In genomic region chr10:132848306-132848705, GRCh38 we compare ENCODE assay signal across 11 cellular contexts.
DNase-seq lines count a peak whose midpoint lies in the region; ATAC-seq lines count a peak whose summit lies in the region.
"Had no signal": no experiment of that assay in that cellular context is flagged by ENCODE, and none has a peak within 500 bp of the region (broad histone marks: within the 10 kb centered on the region; RNA-seq: fewer than 3 reads in every experiment).

No MANE protein-coding gene starts in this region.

- CTCF ChIA-PET in activated CD4-positive, alpha-beta T cell treated with anti-CD3 and anti-CD28 coated beads for 36 hours (lab: Charles Lee): no interaction called here
- CTCF ChIA-PET in activated CD4-positive, alpha-beta T cell treated with anti-CD3 and anti-CD28 coated beads, Interleukin-2, amount 10 ng/mL, durations not matched to agents 7 days and 5 days (lab: Charles Lee): no interaction called here

- H3K36me3 Mint-ChIP-seq in activated CD4-positive, alpha-beta T cell treated with anti-CD3 and anti-CD28 coated beads for 36 hours (ENCODE audit: low read depth): no peaks in the 10 kb centered on the region
- no peaks in the 10 kb centered on the region for H3K36me3 Mint-ChIP-seq in activated CD4-positive, alpha-beta T cell treated with anti-CD3 and anti-CD28 coated beads, Interleukin-2, amount 10 ng/mL, durations not matched to agents 7 days and 5 days (ENCODE audit: low read depth)
- H3K36me3 Mint-ChIP-seq in T-helper 17 cell (ENCODE audit: low read depth) (no peaks in the 10 kb centered on the region), immature natural killer cell (no peaks in the 10 kb centered on the region)
- H3K36me3 Mint-ChIP-seq in stimulated activated naive B cell treated with anti-CD40 and anti-IgM and Interleukin-4, amounts not matched to agents 10 μg/mL and 1 μg/mL and 100 μg/mL, for 72 hours: no peaks in the 10 kb centered on the region

- H3K4me3 Mint-ChIP-seq in activated CD4-positive, alpha-beta T cell treated with anti-CD3 and anti-CD28 coated beads for 36 hours: peak overlapping the region; percentile 32
- no peak overlapping the region for H3K4me3 Mint-ChIP-seq in activated CD4-positive, alpha-beta T cell treated with anti-CD3 and anti-CD28 coated beads, Interleukin-2, amount 10 ng/mL, durations not matched to agents 7 days and 5 days
- peak overlapping the region; percentile 85 for H3K4me3 Mint-ChIP-seq in T-helper 17 cell
- peak overlapping the region; percentile 75 to 87 (median 87) for H3K4me3 Mint-ChIP-seq in immature natural killer cell
- peak overlapping the region; percentile 60 to 61 for H3K4me3 Mint-ChIP-seq in stimulated activated naive B cell treated with anti-CD40 and anti-IgM and Interleukin-4, amounts not matched to agents 10 μg/mL and 1 μg/mL and 100 μg/mL, for 72 hours

- POLR2A ChIA-PET in activated CD4-positive, alpha-beta T cell treated with anti-CD3 and anti-CD28 coated beads for 36 hours (lab: Charles Lee): no interaction called here
- POLR2A ChIA-PET in activated CD4-positive, alpha-beta T cell treated with anti-CD3 and anti-CD28 coated beads, Interleukin-2, amount 10 ng/mL, durations not matched to agents 7 days and 5 days (lab: Charles Lee): no interaction called here

- no peaks in the 10 kb centered on the region for H3K9me3 ChIP-seq in T-helper 17 cell (ENCODE audit: control insufficient read depth, low read length, poor library complexity, severe bottlenecking)
- H3K9me3 ChIP-seq: lower lobe of right lung had no signal

- H3K27ac Mint-ChIP-seq in activated CD4-positive, alpha-beta T cell treated with anti-CD3 and anti-CD28 coated beads for 36 hours: no peak overlapping the region
- H3K27ac Mint-ChIP-seq in activated CD4-positive, alpha-beta T cell treated with anti-CD3 and anti-CD28 coated beads, Interleukin-2, amount 10 ng/mL, durations not matched to agents 7 days and 5 days: no peak overlapping the region
- H3K27ac Mint-ChIP-seq in T-helper 17 cell (no peak overlapping the region), immature natural killer cell (peak overlapping the region; percentile 36 to 91 (median 74))
- no peak overlapping the region for H3K27ac Mint-ChIP-seq in stimulated activated naive B cell treated with anti-CD40 and anti-IgM and Interleukin-4, amounts not matched to agents 10 μg/mL and 1 μg/mL and 100 μg/mL, for 72 hours

- peaks cover 11% of the 10 kb centered on the region for H3K4me1 Mint-ChIP-seq in activated CD4-positive, alpha-beta T cell treated with anti-CD3 and anti-CD28 coated beads for 36 hours
- peaks cover 5% of the 10 kb centered on the region for H3K4me1 Mint-ChIP-seq in activated CD4-positive, alpha-beta T cell treated with anti-CD3 and anti-CD28 coated beads, Interleukin-2, amount 10 ng/mL, durations not matched to agents 7 days and 5 days
- peaks cover 5% of the 10 kb centered on the region for H3K4me1 Mint-ChIP-seq in T-helper 17 cell
- peaks cover 13 to 14% of the 10 kb centered on the region in 2 donors for H3K4me1 Mint-ChIP-seq in immature natural killer cell
- H3K4me1 Mint-ChIP-seq in stimulated activated naive B cell treated with anti-CD40 and anti-IgM and Interleukin-4, amounts not matched to agents 10 μg/mL and 1 μg/mL and 100 μg/mL, for 72 hours: peaks cover 9 to 12% of the 10 kb centered on the region in 2 donors

- no peak for DNase-seq in activated CD4-positive, alpha-beta T cell treated with anti-CD3 and anti-CD28 coated beads for 36 hours
- no peak for DNase-seq in activated CD4-positive, alpha-beta T cell treated with anti-CD3 and anti-CD28 coated beads, Interleukin-2, amount 10 ng/mL, durations not matched to agents 7 days and 5 days
- DNase-seq in T-helper 17 cell: no peak
- DNase-seq in immature natural killer cell: peak; percentile 19 to 40 (median 26)
- DNase-seq in stimulated activated naive B cell treated with anti-CD40 and anti-IgM and Interleukin-4, amounts not matched to agents 10 μg/mL and 1 μg/mL and 100 μg/mL, for 72 hours: no peak
- no peak for DNase-seq in midbrain (lab: John Stamatoyannopoulos, UW)
- no peak for DNase-seq in NCI-H1436 treated with DMSO at 0.1 percent for 48 hours (lab: John Stamatoyannopoulos, UW)
- DNase-seq in GM19238 (ENCODE audit: insufficient read length, low spot score): no peak
- DNase-seq: lower lobe of right lung, NCI-H1092 had no signal

- no peak for ATAC-seq in activated CD4-positive, alpha-beta T cell treated with anti-CD3 and anti-CD28 coated beads for 36 hours
- ATAC-seq in T-helper 17 cell: no peak
- peak; percentile 34 to 39 for ATAC-seq in stimulated activated naive B cell treated with anti-CD40 and anti-IgM and Interleukin-4, amounts not matched to agents 10 μg/mL and 1 μg/mL and 100 μg/mL, for 72 hours (replicated peaks)
- ATAC-seq: gastroesophageal sphincter had no signal

- H3K27me3 Mint-ChIP-seq in activated CD4-positive, alpha-beta T cell treated with anti-CD3 and anti-CD28 coated beads for 36 hours: peaks cover 3% of the 10 kb centered on the region
- peaks cover 7% of the 10 kb centered on the region for H3K27me3 Mint-ChIP-seq in activated CD4-positive, alpha-beta T cell treated with anti-CD3 and anti-CD28 coated beads, Interleukin-2, amount 10 ng/mL, durations not matched to agents 7 days and 5 days
- H3K27me3 Mint-ChIP-seq in T-helper 17 cell (peaks cover 38% of the 10 kb centered on the region), immature natural killer cell (ENCODE audit: low read depth in 3 of 3) (peaks cover 0 to 3% (median 0%) of the 10 kb centered on the region in 3 donors)
- peaks cover under 1 to 4% of the 10 kb centered on the region in 2 donors for H3K27me3 Mint-ChIP-seq in stimulated activated naive B cell treated with anti-CD40 and anti-IgM and Interleukin-4, amounts not matched to agents 10 μg/mL and 1 μg/mL and 100 μg/mL, for 72 hours

- intact Hi-C loops in activated CD4-positive, alpha-beta T cell treated with anti-CD3 and anti-CD28 coated beads for 36 hours (cut with DNase I, micrococcal nuclease): loop anchor here in 1 of 2 experiments (10.0 kb wide), 1 partner anchor 276 kb away; no protein-coding TSS in a partner anchor

- H3K9me3 Mint-ChIP-seq in activated CD4-positive, alpha-beta T cell treated with anti-CD3 and anti-CD28 coated beads for 36 hours (ENCODE audit: low read depth): no peaks in the 10 kb centered on the region
- no peaks in the 10 kb centered on the region for H3K9me3 Mint-ChIP-seq in activated CD4-positive, alpha-beta T cell treated with anti-CD3 and anti-CD28 coated beads, Interleukin-2, amount 10 ng/mL, durations not matched to agents 7 days and 5 days
- no peaks in the 10 kb centered on the region for H3K9me3 Mint-ChIP-seq in immature natural killer cell
- peaks cover 0 to under 1% of the 10 kb centered on the region in 2 donors for H3K9me3 Mint-ChIP-seq in stimulated activated naive B cell treated with anti-CD40 and anti-IgM and Interleukin-4, amounts not matched to agents 10 μg/mL and 1 μg/mL and 100 μg/mL, for 72 hours

Comparison
In these comparisons a context has a peak if more than half of its experiments do, and no peak if none do; other contexts are left out.
1. ATAC-seq: peak in stimulated activated naive B cell treated with anti-CD40 and anti-IgM and Interleukin-4, amounts not matched to agents 10 μg/mL and 1 μg/mL and 100 μg/mL, for 72 hours (2 of 2); none in activated CD4-positive, alpha-beta T cell treated with anti-CD3 and anti-CD28 coated beads for 36 hours (single experiment) and T-helper 17 cell (single experiment).
2. DNase-seq: peak in immature natural killer cell (3 of 3); none in activated CD4-positive, alpha-beta T cell treated with anti-CD3 and anti-CD28 coated beads for 36 hours (single experiment), activated CD4-positive, alpha-beta T cell treated with anti-CD3 and anti-CD28 coated beads, Interleukin-2, amount 10 ng/mL, durations not matched to agents 7 days and 5 days (single experiment), T-helper 17 cell (0 of 3), stimulated activated naive B cell treated with anti-CD40 and anti-IgM and Interleukin-4, amounts not matched to agents 10 μg/mL and 1 μg/mL and 100 μg/mL, for 72 hours (single experiment), midbrain (single experiment), NCI-H1436 treated with DMSO at 0.1 percent for 48 hours (single experiment) and GM19238 (single experiment).
3. H3K27ac Mint-ChIP-seq: peak in immature natural killer cell (6 of 6); none in activated CD4-positive, alpha-beta T cell treated with anti-CD3 and anti-CD28 coated beads for 36 hours (single experiment), activated CD4-positive, alpha-beta T cell treated with anti-CD3 and anti-CD28 coated beads, Interleukin-2, amount 10 ng/mL, durations not matched to agents 7 days and 5 days (single experiment), T-helper 17 cell (single experiment) and stimulated activated naive B cell treated with anti-CD40 and anti-IgM and Interleukin-4, amounts not matched to agents 10 μg/mL and 1 μg/mL and 100 μg/mL, for 72 hours (single experiment).